Comparison of ENCODE assay signal across 26 cellular contexts in the genomic region with DNA sequence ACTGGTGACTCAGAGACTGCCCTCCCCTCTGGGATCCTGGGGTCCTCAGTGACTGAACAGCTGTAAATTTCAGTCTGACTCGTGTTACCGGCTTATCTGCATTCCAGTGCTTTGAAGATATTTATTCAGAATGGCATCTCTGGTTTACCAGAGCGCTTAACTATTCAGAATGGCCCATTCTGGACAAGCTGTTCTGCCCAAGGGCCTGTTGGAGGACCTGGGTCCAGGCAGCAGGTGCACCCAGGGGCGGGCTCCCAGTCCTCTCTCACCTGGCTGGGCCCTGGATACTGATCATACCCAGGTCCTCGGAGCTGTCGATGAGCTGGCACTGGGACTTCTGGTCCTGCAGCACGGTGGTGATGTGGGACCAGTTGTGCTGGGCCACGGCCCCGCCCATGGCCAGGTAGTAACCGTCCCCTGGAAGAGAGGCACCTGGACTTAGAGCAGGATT. TPM values are rescaled to one million over a fixed set of nuclear protein-coding genes. Genes with fewer than 3 reads are reported as not detected.
DNase-seq lines count a peak whose midpoint lies in the region; ATAC-seq and TF ChIP-seq lines count a peak whose summit lies in the region.
"Had no signal": no experiment of that assay in that cellular context is flagged by ENCODE, and none has a peak within 500 bp of the region (broad histone marks: within the 10 kb centered on the region; RNA-seq: fewer than 3 reads in every experiment).

No MANE protein-coding gene starts in this region.

- H3K36me3 ChIP-seq in lung (ENCODE audit: control insufficient read depth in 2 of 2, insufficient read depth in 2 of 2, low read length in 2 of 2) (peaks cover 0 to 4% of the 10 kb centered on the region in 2 donors), spleen (peaks cover 0 to 4% (median 0%) of the 10 kb centered on the region in 6 donors)
- H3K36me3 ChIP-seq: gastrocnemius medialis, MG63, ovary had no signal

- peak; percentile 37 for ATAC-seq in lung (ENCODE audit: insufficient read depth, low FRiP score)
- no peak for ATAC-seq in GM21447 (IDR thresholded peaks at IDR 0.05; ENCODE audit: unreplicated experiment)
- no peak for ATAC-seq in GM21367 (IDR thresholded peaks at IDR 0.05; ENCODE audit: unreplicated experiment)
- ATAC-seq: gastrocnemius medialis had no signal

- TF ChIP-seq POLR2A in spleen (IDR thresholded peaks at IDR 0.05), result no peak

- CTCF ChIA-PET in MCF 10A (lab: Yijun Ruan, JAX), result no interaction called here

- no peak overlapping the region for H3K27ac Mint-ChIP-seq in MCF 10A (ENCODE audit: low read depth, unreplicated experiment)
- H3K27ac Mint-ChIP-seq: H9; stimulated activated naive CD8-positive, alpha-beta T cell treated with anti-CD3 and anti-CD28 coated beads, Interleukin-15, amount 100 ng/mL, for 72 hours had no signal

- no peaks in the 10 kb centered on the region for H3K4me1 Mint-ChIP-seq in MCF 10A (ENCODE audit: insufficient read depth, unreplicated experiment)

- in situ Hi-C loops in T47D (cut with HindIII; ENCODE audit: low pct_unique_long_range_greater_than_20kb, low sequenced_read_pairs), result no loop called here

- H3K4me3 Mint-ChIP-seq in MCF 10A (ENCODE audit: unreplicated experiment), result no peak overlapping the region
- H3K4me3 Mint-ChIP-seq: H9; stimulated activated naive CD8-positive, alpha-beta T cell treated with anti-CD3 and anti-CD28 coated beads, Interleukin-15, amount 100 ng/mL, for 72 hours had no signal

- peak; percentile 54 to 79 for DNase-seq in T47D (ENCODE audit: low read depth in 1 of 2, low spot score in 1 of 2)
- DNase-seq in MCF 10A (ENCODE audit: unreplicated experiment), result no peak
- peak; percentile 25 for DNase-seq in astrocyte of the hippocampus (ENCODE audit: low read depth, low spot score)
- peak; percentile 54 for DNase-seq in lung (ENCODE audit: low spot score)
- peak; percentile 48 for DNase-seq in spleen
- DNase-seq in HuH-7 (ENCODE audit: low spot score), result no peak
- DNase-seq: activated CD4-positive, alpha-beta T cell treated with anti-CD3 and anti-CD28 coated beads, Interleukin-2, amount 50 U/mL, for 1 hour; activated CD8-positive, alpha-beta memory T cell treated with anti-CD3 and anti-CD28 coated beads, Interleukin-2, amount 50 U/mL, for 48 hours; activated effector memory CD4-positive, alpha-beta T cell treated with Interleukin-2 at 50 U/mL for 16 hours; caudate nucleus; gastrocnemius medialis; H9; MG63; NCI-H1694; NK-92 treated with Interleukin-12 subunit alpha and Interleukin-12 subunit beta, amount 100 ng/mL, for 24 hours; ovary; RPMI8226; stimulated activated CD4-positive, alpha-beta T cell treated with anti-CD3 and anti-CD28 coated beads, Interleukin-4, amount 100 ng/mL, for 1 hour; stimulated activated naive CD8-positive, alpha-beta T cell treated with anti-CD3 and anti-CD28 coated beads, Interleukin-15, amount 100 ng/mL, for 72 hours; T-helper 1 cell had no signal

- H3K4me1 ChIP-seq in lung (ENCODE audit: control insufficient read depth in 2 of 2, insufficient read depth in 2 of 2, low read length in 2 of 2) (peaks cover 0 to 7% of the 10 kb centered on the region in 2 donors), spleen (no peaks in the 10 kb centered on the region)
- H3K4me1 ChIP-seq: gastrocnemius medialis had no signal

- peak overlapping the region in 1 of 2 donors; percentile 11 for H3K27ac ChIP-seq in lung (ENCODE audit: low read depth in 1 of 2, low read length in 1 of 2)
- no peak overlapping the region for H3K27ac ChIP-seq in spleen
- H3K27ac ChIP-seq: gastrocnemius medialis, ovary, skin epidermis had no signal

- H3K9me3 Mint-ChIP-seq in MCF 10A (ENCODE audit: unreplicated experiment), result no peaks in the 10 kb centered on the region
- H3K9me3 Mint-ChIP-seq: H9; stimulated activated naive CD8-positive, alpha-beta T cell treated with anti-CD3 and anti-CD28 coated beads, Interleukin-15, amount 100 ng/mL, for 72 hours had no signal

- no peaks in the 10 kb centered on the region for H3K27me3 ChIP-seq in lung (ENCODE audit: control insufficient read depth, insufficient read depth)
- peaks cover 0 to 6% (median 0%) of the 10 kb centered on the region in 7 donors for H3K27me3 ChIP-seq in spleen (replicated peaks in 1 of 7)
- H3K27me3 ChIP-seq: gastrocnemius medialis, MG63, ovary had no signal

- TF ChIP-seq CTCF in MCF 10A (IDR thresholded peaks at IDR 0.05; ENCODE audit: unreplicated experiment), result no peak
- no peak for TF ChIP-seq CTCF in lung (IDR thresholded peaks at IDR 0.05; ENCODE audit: control extremely low read depth, extremely low read depth)
- no peak for TF ChIP-seq CTCF in spleen (IDR thresholded peaks at IDR 0.05 in 8 of 11, conservative IDR thresholded peaks at IDR 0.05 in 3 of 11)

- H3K4me3 ChIP-seq in lung (no peak overlapping the region), spleen (no peak overlapping the region)
- H3K4me3 ChIP-seq: gastrocnemius medialis, MG63, ovary, skin epidermis had no signal

- peaks cover 6% of the 10 kb centered on the region for H3K36me3 Mint-ChIP-seq in MCF 10A (ENCODE audit: insufficient read depth, unreplicated experiment)

- WGBS in lung, 2 donors, result 68 to 84% methylated on average over 10 of the region's 10 CpGs
- WGBS in spleen, 5 donors, result 84 to 91% (median 88%) methylated on average over 9 to 10 of the region's 10 CpGs

- intact Hi-C loops in MCF 10A (cut with micrococcal nuclease), result no loop called here
- intact Hi-C loops in spleen (cut with DNase I; ENCODE audit: low total_unique reads), result no loop called here

- BruUV-seq in MCF 10A (replicated peaks; lab: Mats Ljungman, UMichigan), result no TSS peak

- POLR2A ChIA-PET in MCF 10A (lab: Yijun Ruan, JAX), result no interaction called here

- peaks cover 66% of the 10 kb centered on the region for H3K27me3 Mint-ChIP-seq in MCF 10A (ENCODE audit: insufficient read depth, unreplicated experiment)
- H3K27me3 Mint-ChIP-seq: stimulated activated naive CD8-positive, alpha-beta T cell treated with anti-CD3 and anti-CD28 coated beads, Interleukin-15, amount 100 ng/mL, for 72 hours had no signal

- H3K9me3 ChIP-seq in lung (ENCODE audit: control insufficient read depth in 2 of 2, insufficient read depth in 1 of 2, low read length in 1 of 2), result no peaks in the 10 kb centered on the region
- no peaks in the 10 kb centered on the region for H3K9me3 ChIP-seq in spleen
- H3K9me3 ChIP-seq: gastrocnemius medialis, MG63, ovary had no signal

RNA-seq across cellular contexts. Expression of gene SARDH, which starts 48.0 kb away (rescaled TPM):
- not detected in 2 replicates for total RNA-seq in MCF 10A (2022)
- total RNA-seq in lung, result 1 to 10 TPM; 7.3 to 8.4 TPM
- polyA plus RNA-seq in lung, result 1 to 10 TPM; 1.8 to 2.2 TPM
- 1 to 10 TPM; 1.0 to 4.5 (median 3.1) TPM for total RNA-seq in spleen
- 1 to 10 TPM; 1.3 to 1.5 (median 1.5) TPM for polyA plus RNA-seq in spleen

RNA-seq across cellular contexts. Expression of gene DBH, which starts 54.0 kb away (rescaled TPM):
- total RNA-seq in MCF 10A (2022) (not detected in 2 replicates), lung (under 1 TPM; 0.06 to 0.48 TPM), spleen (1 to 10 TPM in 1 of 7 donors, under 1 TPM in 4, not detected in 2; 0.27 to 1.2 (median 0.57) TPM)
- polyA plus RNA-seq in lung (under 1 TPM; 0.08 TPM), spleen (under 1 TPM; 0.03 to 0.26 (median 0.16) TPM)
- total RNA-seq: A172, gastrocnemius medialis, H9, NCI-H460, ovary had no signal
- polyA plus RNA-seq: BJ had no signal

Comparison
In these comparisons a context has a peak if more than half of its experiments do, and no peak if none do; other contexts are left out.
1. DNase-seq: peak in T47D (2 of 2), astrocyte of the hippocampus (single experiment), lung (single experiment) and spleen (single experiment); none in MCF 10A (single experiment) and HuH-7 (single experiment).